ENCODE assay signal across 8 cellular contexts in genomic region chr7:105691692-105692564, GRCh38.
DNase-seq lines count a peak whose midpoint lies in the region; ATAC-seq, FAIRE-seq and TF ChIP-seq lines count a peak whose summit lies in the region.

No MANE protein-coding gene starts in this region.

- CTCF ChIA-PET in activated CD4-positive, alpha-beta T cell treated with anti-CD3 and anti-CD28 coated beads, Interleukin-2, amount 10 ng/mL, durations not matched to agents 7 days and 5 days (lab: Charles Lee), result interaction anchor here (1.5 to 2.2 kb wide), 2 partner anchors 15 to 35 kb away, joined by 3 to 8 read pairs; no protein-coding TSS in a partner anchor

- DNase-seq in AML-193 (lab: John Stamatoyannopoulos, UW), result peak; percentile 72 to 75
- peak; percentile 73 for DNase-seq in NCI-H1105 treated with DMSO at 0.1 percent for 48 hours (lab: John Stamatoyannopoulos, UW)
- DNase-seq in activated CD4-positive, alpha-beta T cell treated with anti-CD3 and anti-CD28 coated beads, Interleukin-2, amount 10 ng/mL, durations not matched to agents 7 days and 5 days, result peak; percentile 67
- peak; percentile 81 for DNase-seq in effector CD4-positive, alpha-beta T cell
- DNase-seq in mesothelial cell of epicardium (ENCODE audit: low spot score in 2 of 2, unreplicated experiment in 2 of 2), result peak in 1 of 2 experiments; percentile 42
- peak; percentile 45 to 55 for DNase-seq in stimulated activated naive CD8-positive, alpha-beta T cell treated with anti-CD3 and anti-CD28 coated beads, Interleukin-15, amount 100 ng/mL, for 72 hours
- DNase-seq in D721Med (ENCODE audit: insufficient read length, low spot score), result no peak

- peaks cover 16% of the 10 kb centered on the region for H3K36me3 Mint-ChIP-seq in activated CD4-positive, alpha-beta T cell treated with anti-CD3 and anti-CD28 coated beads, Interleukin-2, amount 10 ng/mL, durations not matched to agents 7 days and 5 days (ENCODE audit: low read depth)
- H3K36me3 Mint-ChIP-seq in mesothelial cell of epicardium, result peaks cover 18% of the 10 kb centered on the region

- peaks cover 10% of the 10 kb centered on the region for H3K9me3 Mint-ChIP-seq in activated CD4-positive, alpha-beta T cell treated with anti-CD3 and anti-CD28 coated beads, Interleukin-2, amount 10 ng/mL, durations not matched to agents 7 days and 5 days
- peaks cover 7% of the 10 kb centered on the region for H3K9me3 Mint-ChIP-seq in mesothelial cell of epicardium
- peaks cover 12 to 16% of the 10 kb centered on the region in 2 donors for H3K9me3 Mint-ChIP-seq in stimulated activated naive CD8-positive, alpha-beta T cell treated with anti-CD3 and anti-CD28 coated beads, Interleukin-15, amount 100 ng/mL, for 72 hours

- H3K27ac Mint-ChIP-seq in activated CD4-positive, alpha-beta T cell treated with anti-CD3 and anti-CD28 coated beads, Interleukin-2, amount 10 ng/mL, durations not matched to agents 7 days and 5 days, result peak overlapping the region; percentile 98
- peak overlapping the region; percentile 40 for H3K27ac Mint-ChIP-seq in mesothelial cell of epicardium
- peak overlapping the region; percentile 97 for H3K27ac Mint-ChIP-seq in stimulated activated naive CD8-positive, alpha-beta T cell treated with anti-CD3 and anti-CD28 coated beads, Interleukin-15, amount 100 ng/mL, for 72 hours

- TF ChIP-seq CTCF in mesothelial cell of epicardium (IDR thresholded peaks at IDR 0.05; ENCODE audit: unreplicated experiment) (no peak), D721Med (IDR thresholded peaks at IDR 0.05; ENCODE audit: insufficient read depth, missing control alignments) (no peak)

- no peak for FAIRE-seq in D721Med (lab: Jason Lieb, UNC)

- H3K27me3 Mint-ChIP-seq in activated CD4-positive, alpha-beta T cell treated with anti-CD3 and anti-CD28 coated beads, Interleukin-2, amount 10 ng/mL, durations not matched to agents 7 days and 5 days, result no peaks in the 10 kb centered on the region
- H3K27me3 Mint-ChIP-seq in mesothelial cell of epicardium (ENCODE audit: low read depth), result peaks cover 4% of the 10 kb centered on the region
- H3K27me3 Mint-ChIP-seq in stimulated activated naive CD8-positive, alpha-beta T cell treated with anti-CD3 and anti-CD28 coated beads, Interleukin-15, amount 100 ng/mL, for 72 hours, result no peaks in the 10 kb centered on the region

- peak overlapping the region; percentile 79 for H3K4me3 Mint-ChIP-seq in activated CD4-positive, alpha-beta T cell treated with anti-CD3 and anti-CD28 coated beads, Interleukin-2, amount 10 ng/mL, durations not matched to agents 7 days and 5 days
- peak overlapping the region; percentile 69 for H3K4me3 Mint-ChIP-seq in mesothelial cell of epicardium
- H3K4me3 Mint-ChIP-seq in stimulated activated naive CD8-positive, alpha-beta T cell treated with anti-CD3 and anti-CD28 coated beads, Interleukin-15, amount 100 ng/mL, for 72 hours, result peak overlapping the region; percentile 82 to 94

- POLR2A ChIA-PET in activated CD4-positive, alpha-beta T cell treated with anti-CD3 and anti-CD28 coated beads, Interleukin-2, amount 10 ng/mL, durations not matched to agents 7 days and 5 days (lab: Charles Lee), result interaction anchor here (0.6 kb wide), 1 partner anchor 15 kb away, joined by 3 read pairs; no protein-coding TSS in a partner anchor

- ATAC-seq in GM19395 (IDR thresholded peaks at IDR 0.05; ENCODE audit: unreplicated experiment), result peak; percentile 57
- peak; percentile 68 for ATAC-seq in stimulated activated naive CD8-positive, alpha-beta T cell treated with anti-CD3 and anti-CD28 coated beads, Interleukin-15, amount 100 ng/mL, for 72 hours

- H3K4me1 Mint-ChIP-seq in activated CD4-positive, alpha-beta T cell treated with anti-CD3 and anti-CD28 coated beads, Interleukin-2, amount 10 ng/mL, durations not matched to agents 7 days and 5 days, result peaks cover 51% of the 10 kb centered on the region
- H3K4me1 Mint-ChIP-seq in mesothelial cell of epicardium, result peaks cover 20% of the 10 kb centered on the region
- peaks cover 52% of the 10 kb centered on the region for H3K4me1 Mint-ChIP-seq in stimulated activated naive CD8-positive, alpha-beta T cell treated with anti-CD3 and anti-CD28 coated beads, Interleukin-15, amount 100 ng/mL, for 72 hours

Comparison
In these comparisons a context has a peak if more than half of its experiments do, and no peak if none do; other contexts are left out.
1. H3K27ac Mint-ChIP-seq: peak in every context shown above with its lines; median percentile 98 in activated CD4-positive, alpha-beta T cell treated with anti-CD3 and anti-CD28 coated beads, Interleukin-2, amount 10 ng/mL, durations not matched to agents 7 days and 5 days; 97 in stimulated activated naive CD8-positive, alpha-beta T cell treated with anti-CD3 and anti-CD28 coated beads, Interleukin-15, amount 100 ng/mL, for 72 hours; 40 in mesothelial cell of epicardium.